In genomic region chr6:160277546-160277945, GRCh38 we compare ENCODE assay signal across 23 cellular contexts. TPM values are rescaled to one million over a fixed set of nuclear protein-coding genes. Genes with fewer than 3 reads are reported as not detected.
DNase-seq lines count a peak whose midpoint lies in the region; ATAC-seq and TF ChIP-seq lines count a peak whose summit lies in the region.
"Had no signal": no experiment of that assay in that cellular context is flagged by ENCODE, and none has a peak within 500 bp of the region (broad histone marks: within the 10 kb centered on the region; RNA-seq: fewer than 3 reads in every experiment).

No MANE protein-coding gene starts in this region.

- H3K4me3 Mint-ChIP-seq in H9, result no peak overlapping the region
- H3K4me3 Mint-ChIP-seq: CD4-positive, alpha-beta memory T cell; GM23338 had no signal

- H3K9me3 ChIP-seq in esophagus muscularis mucosa (no peaks in the 10 kb centered on the region), neuronal stem cell (replicated peaks in 1 of 2; ENCODE audit: control insufficient read depth in 2 of 2, insufficient read depth in 1 of 2, low read depth in 1 of 2, low read length in 2 of 2) (no peaks in the 10 kb centered on the region), gastrocnemius medialis (no peaks in the 10 kb centered on the region), H9 (ENCODE audit: control insufficient read depth, low read depth, low read length) (no peaks in the 10 kb centered on the region)
- H3K9me3 ChIP-seq: A549 had no signal

- H3K79me1 ChIP-seq in neuronal stem cell (ENCODE audit: low read depth, low read length), result no peaks in the 10 kb centered on the region
- no peaks in the 10 kb centered on the region for H3K79me1 ChIP-seq in H9 (ENCODE audit: insufficient read depth, low read depth, low read length, poor library complexity, severe bottlenecking)

- peaks cover 18 to 19% of the 10 kb centered on the region in 2 experiments for H3K4me1 Mint-ChIP-seq in H9

- H2BK120ac ChIP-seq in neuronal stem cell (ENCODE audit: low read depth, low read length) (no peak overlapping the region), H9 (ENCODE audit: low read depth, low read length, poor library complexity, severe bottlenecking) (no peak overlapping the region)

- peak overlapping the region in 1 of 3 experiments; percentile 26; a peak in 1 of 7 replicates for H3K27ac Mint-ChIP-seq in H9
- H3K27ac Mint-ChIP-seq: CD4-positive, alpha-beta memory T cell; GM23338 had no signal

- no peak overlapping the region for H3K4me2 ChIP-seq in neuronal stem cell (ENCODE audit: insufficient read depth, low read length, poor library complexity, severe bottlenecking)
- no peak overlapping the region for H3K4me2 ChIP-seq in H9 (ENCODE audit: insufficient read depth, insufficient read length, low read length)
- H3K4me2 ChIP-seq: A549, GM23338 had no signal

- no peak overlapping the region for H3K56ac ChIP-seq in H9 (ENCODE audit: insufficient read length, low read depth, low read length)

- 87% methylated on average over 15 of the region's 15 CpGs for WGBS in esophagus muscularis mucosa
- no CpG with 5 or more reads among the region's 15 CpGs for WGBS in neuronal stem cell (ENCODE audit: extremely low coverage in 2 of 2, insufficient read length in 2 of 2, insufficient replicate concordance in 1 of 2), 2 donors
- WGBS in H9 (ENCODE audit: extremely low coverage, insufficient read length, low lambda C conversion rate), result no CpG with 5 or more reads among the region's 15 CpGs

- H2BK20ac ChIP-seq in H9 (ENCODE audit: low read depth, low read length, poor library complexity, severe bottlenecking), result no peak overlapping the region

- no peak overlapping the region for H3K23ac ChIP-seq in neuronal stem cell (ENCODE audit: low read depth, low read length, poor library complexity)
- no peak overlapping the region for H3K23ac ChIP-seq in H9 (ENCODE audit: insufficient read length, low read depth, low read length)

- H2AK5ac ChIP-seq in neuronal stem cell (ENCODE audit: low read depth, low read length), result no peak overlapping the region
- no peak overlapping the region for H2AK5ac ChIP-seq in H9 (ENCODE audit: insufficient read length, low read length)

- H3K4me1 ChIP-seq in esophagus muscularis mucosa (peaks cover 0 to 8% (median 0%) of the 10 kb centered on the region in 4 donors), neuronal stem cell (ENCODE audit: control insufficient read depth in 2 of 2, insufficient read depth in 1 of 2, low read depth in 1 of 2, low read length in 2 of 2) (no peaks in the 10 kb centered on the region), gastrocnemius medialis (peaks cover 30 to 31% of the 10 kb centered on the region in 2 donors), H9 (ENCODE audit: insufficient read depth, low read length) (no peaks in the 10 kb centered on the region; the same call in 1 of the 2 replicates)

- no peak overlapping the region for H3K4ac ChIP-seq in neuronal stem cell (ENCODE audit: low read length)
- H3K4ac ChIP-seq in H9 (ENCODE audit: low read depth, low read length), result no peak overlapping the region

- H4K8ac ChIP-seq in neuronal stem cell (ENCODE audit: low read depth, low read length), result no peak overlapping the region
- no peak overlapping the region for H4K8ac ChIP-seq in H9 (replicated peaks; ENCODE audit: insufficient read length, low read depth, low read length)

- intact Hi-C loops in esophagus muscularis mucosa (cut with DNase I), result no loop called here
- intact Hi-C loops in gastrocnemius medialis (cut with DNase I; ENCODE audit: low total_unique reads), result loop anchor here (5.0 to 10.0 kb wide), 4 partner anchors 133 to 1153 kb away; no protein-coding TSS in a partner anchor

- H3K79me2 ChIP-seq in H9 (ENCODE audit: insufficient read depth, low read length), result no peaks in the 10 kb centered on the region

- H3K4me3 ChIP-seq in esophagus muscularis mucosa (no peak overlapping the region), neuronal stem cell (ENCODE audit: low read length in 2 of 2) (no peak overlapping the region), gastrocnemius medialis (peak overlapping the region in 3 of 4 donors; percentile 9 to 19 (median 10))
- H3K4me3 ChIP-seq: A549, GM12878, GM23338 had no signal

- peaks cover 0 to 4% of the 10 kb centered on the region in 2 experiments; a peak in 3 of 5 replicates for H3K9me3 Mint-ChIP-seq in H9

- H4K5ac ChIP-seq in H9 (ENCODE audit: insufficient read length, low read depth, low read length), result no peak overlapping the region

- H3K23me2 ChIP-seq in H9 (ENCODE audit: insufficient read length, low read depth, low read length, poor library complexity, severe bottlenecking), result no peaks in the 10 kb centered on the region

- peaks cover 0 to 6% (median 0%) of the 10 kb centered on the region in 3 experiments; a peak in 4 of 7 replicates for H3K36me3 Mint-ChIP-seq in H9 (ENCODE audit: insufficient read depth in 1 of 3, low read depth in 3 of 3)
- H3K36me3 Mint-ChIP-seq: CD4-positive, alpha-beta memory T cell had no signal

- peak; percentile 39 for DNase-seq in Ammon's horn (ENCODE audit: low spot score)
- peak; percentile 66 for DNase-seq in esophagus muscularis mucosa (ENCODE audit: extremely low spot score)
- no peak for DNase-seq in neuronal stem cell (ENCODE audit: low spot score)
- DNase-seq in gastrocnemius medialis, result no peak
- DNase-seq in H9, result no peak
- no peak for DNase-seq in UCSD-AML1 (lab: John Stamatoyannopoulos, UW; ENCODE audit: unreplicated experiment)
- no peak for DNase-seq in stimulated activated naive CD4-positive, alpha-beta T cell treated with Interleukin-2 at 50 U/mL for 16 hours (lab: John Stamatoyannopoulos, UW)
- DNase-seq: 8988T; ACHN; AML-193; C1 segment of cervical spinal cord; Calu3; CD4-positive, alpha-beta memory T cell; COR-L47; DMS79; EL; GDM1; HCEC 1CT had no signal

- H2BK12ac ChIP-seq in neuronal stem cell (ENCODE audit: low read length) (no peak overlapping the region), H9 (ENCODE audit: insufficient read length, low read depth, low read length) (no peak overlapping the region)

- H3K27ac ChIP-seq in esophagus muscularis mucosa (replicated peaks in 1 of 4) (no peak overlapping the region), neuronal stem cell (replicated peaks; ENCODE audit: low read length) (no peak overlapping the region), gastrocnemius medialis (peak overlapping the region in 3 of 4 donors; percentile 78 to 86 (median 82)), H9 (ENCODE audit: insufficient read length, low read depth, low read length) (no peak overlapping the region)
- H3K27ac ChIP-seq: A549 had no signal

- TF ChIP-seq POLR2A in esophagus muscularis mucosa (IDR thresholded peaks at IDR 0.05; ENCODE audit: low read depth) (no peak), gastrocnemius medialis (IDR thresholded peaks at IDR 0.05) (no peak)

- no peak overlapping the region for H4K91ac ChIP-seq in neuronal stem cell (ENCODE audit: low read depth, low read length, poor library complexity)
- no peak overlapping the region for H4K91ac ChIP-seq in H9 (ENCODE audit: insufficient read length, low read depth, low read length)

- no peak overlapping the region for H3K9ac ChIP-seq in neuronal stem cell (ENCODE audit: low read depth, low read length, poor library complexity)
- H3K9ac ChIP-seq in H9 (ENCODE audit: extremely low read depth, insufficient read length, low read length), result no peak overlapping the region

- H2BK5ac ChIP-seq in neuronal stem cell (ENCODE audit: low read length) (no peak overlapping the region), H9 (ENCODE audit: insufficient read length, low read length) (no peak overlapping the region)

- H4K20me1 ChIP-seq in H9 (ENCODE audit: control insufficient read depth, insufficient read depth, insufficient read length), result no peaks in the 10 kb centered on the region

- peak overlapping the region; percentile 73 for H3K18ac ChIP-seq in neuronal stem cell (ENCODE audit: low read length)
- no peak overlapping the region for H3K18ac ChIP-seq in H9 (ENCODE audit: insufficient read length, low read depth, low read length)

- no peak for ATAC-seq in gastrocnemius medialis
- no peak for ATAC-seq in GM21737 (IDR thresholded peaks at IDR 0.05; ENCODE audit: unreplicated experiment)
- ATAC-seq: A549, GM12878, GM23338 had no signal

- H3K27me3 Mint-ChIP-seq in H9 (ENCODE audit: low read depth), result peaks cover 1% of the 10 kb centered on the region; the same call in 1 of the 2 replicates

- H3K36me3 ChIP-seq in esophagus muscularis mucosa (no peaks in the 10 kb centered on the region), neuronal stem cell (replicated peaks in 1 of 2; ENCODE audit: control insufficient read depth in 2 of 2, insufficient read depth in 2 of 2, low read length in 2 of 2) (no peaks in the 10 kb centered on the region), gastrocnemius medialis (no peaks in the 10 kb centered on the region)

- H3K14ac ChIP-seq in neuronal stem cell (ENCODE audit: low read length) (no peak overlapping the region), H9 (ENCODE audit: insufficient read depth, low read length) (no peak overlapping the region)

- in situ Hi-C loops in gastrocnemius medialis (cut with MboI; ENCODE audit: low sequenced_read_pairs in 4 of 4), result no loop called here

- H3T11ph ChIP-seq in H9 (ENCODE audit: low read length), result no peak overlapping the region

- no peak for TF ChIP-seq EP300 in esophagus muscularis mucosa (IDR thresholded peaks at IDR 0.05)

- H2BK15ac ChIP-seq in neuronal stem cell (ENCODE audit: low read length), result no peak overlapping the region
- no peak overlapping the region for H2BK15ac ChIP-seq in H9 (ENCODE audit: low read depth, low read length)

- H2AFZ ChIP-seq in neuronal stem cell (ENCODE audit: low read length) (no peak overlapping the region), H9 (ENCODE audit: low read length) (no peak overlapping the region)
- H2AFZ ChIP-seq: GM23338 had no signal

- H3K27me3 ChIP-seq in esophagus muscularis mucosa (no peaks in the 10 kb centered on the region), neuronal stem cell (ENCODE audit: control insufficient read depth in 3 of 3, insufficient read depth in 3 of 3, low read depth in 1 of 3, low read length in 3 of 3) (peaks cover 0 to 4% (median 0%) of the 10 kb centered on the region in 3 experiments), gastrocnemius medialis (no peaks in the 10 kb centered on the region), H9 (ENCODE audit: insufficient read depth, low read length) (no peaks in the 10 kb centered on the region)

- TF ChIP-seq CTCF in esophagus muscularis mucosa (IDR thresholded peaks at IDR 0.05) (no peak), gastrocnemius medialis (IDR thresholded peaks at IDR 0.05 in 4 of 5, conservative IDR thresholded peaks at IDR 0.05 in 1 of 5) (no peak), H9 (conservative IDR thresholded peaks at IDR 0.05) (no peak)

RNA-seq across cellular contexts. Expression of gene SLC22A2, which starts 18.9 kb away (rescaled TPM):
- total RNA-seq in esophagus muscularis mucosa (under 1 TPM in 1 of 4 donors, not detected in 3; 0.75 TPM), gastrocnemius medialis (not detected), H9 (2021) (0.86 and 1.0 TPM in 2 replicates)
- polyA plus RNA-seq in neuronal stem cell (2013, experiment 1 of 2), result not detected
- not detected for polyA plus RNA-seq in neuronal stem cell (2013, experiment 2 of 2)
- total RNA-seq: Calu3; CD4-positive, alpha-beta memory T cell; GM12878 had no signal
- polyA plus RNA-seq: BJ; CD4-positive, alpha-beta memory T cell had no signal

Comparison
In these comparisons a context has a peak if more than half of its experiments do, and no peak if none do; other contexts are left out.
1. DNase-seq: peak in Ammon's horn (single experiment) and esophagus muscularis mucosa (single experiment); none in neuronal stem cell (single experiment), gastrocnemius medialis (0 of 2), H9 (single experiment), UCSD-AML1 (single experiment) and stimulated activated naive CD4-positive, alpha-beta T cell treated with Interleukin-2 at 50 U/mL for 16 hours (single experiment).
2. H3K27ac ChIP-seq: peak in gastrocnemius medialis (3 of 4); none in esophagus muscularis mucosa (0 of 4), neuronal stem cell (single experiment) and H9 (single experiment).
3. H3K4me3 ChIP-seq: peak in gastrocnemius medialis (3 of 4); none in esophagus muscularis mucosa (0 of 4) and neuronal stem cell (0 of 2).